In genomic region chr5:172878585-172879433, GRCh38 we compare ENCODE assay signal across 2 cellular contexts.
TF ChIP-seq lines count a peak whose summit lies in the region.

No MANE protein-coding gene starts in this region.

TF ChIP-seq in liver, 16 proteins besides CTCF, POLR2A, EP300 and RAD21:
- TF ChIP-seq RXRA (IDR thresholded peaks at IDR 0.05) (peak in 1 of 2 donors; percentile 8), JUND (IDR thresholded peaks at IDR 0.05) (no peak), NR2F2 (IDR thresholded peaks at IDR 0.05) (peak; percentile 25), YY1 (IDR thresholded peaks at IDR 0.05) (peak; percentile 14)
TF ChIP-seq in liver: peak in this region for 3.

TF ChIP-seq in HepG2, 621 proteins besides CTCF, POLR2A, EP300 and RAD21 (continued from another document):
- TF ChIP-seq ZNF549 (CRISPR knock-in tag; IDR thresholded peaks at IDR 0.05) (no peak), RFXAP (CRISPR knock-in tag; IDR thresholded peaks at IDR 0.05; ENCODE audit: borderline replicate concordance) (no peak), GPN1 (CRISPR knock-in tag; IDR thresholded peaks at IDR 0.05; ENCODE audit: borderline replicate concordance) (no peak), ZSCAN22 (CRISPR knock-in tag; IDR thresholded peaks at IDR 0.05) (no peak), MAFF (IDR thresholded peaks at IDR 0.05; ENCODE audit: low read depth, low read length) (no peak), ZFP91 (CRISPR knock-in tag; IDR thresholded peaks at IDR 0.05; ENCODE audit: borderline replicate concordance) (no peak), RBAK (CRISPR knock-in tag; IDR thresholded peaks at IDR 0.05) (no peak), U2AF2 (IDR thresholded peaks at IDR 0.05; ENCODE audit: low read depth, low read length) (no peak), DMTF1 (CRISPR knock-in tag; IDR thresholded peaks at IDR 0.05) (no peak), HOXD1 (CRISPR knock-in tag; IDR thresholded peaks at IDR 0.05) (no peak), KAT7 (CRISPR knock-in tag; IDR thresholded peaks at IDR 0.05; ENCODE audit: borderline replicate concordance) (no peak), ZNF253 (CRISPR knock-in tag; IDR thresholded peaks at IDR 0.05; ENCODE audit: borderline replicate concordance) (no peak), ZNF776 (CRISPR knock-in tag; IDR thresholded peaks at IDR 0.05) (no peak), SP1 (IDR thresholded peaks at IDR 0.05) (no peak), SP1 (CRISPR knock-in tag; IDR thresholded peaks at IDR 0.05) (no peak), ZNF816 (CRISPR knock-in tag; IDR thresholded peaks at IDR 0.05; ENCODE audit: borderline replicate concordance) (no peak)
